8 cellular contexts compared by ENCODE assay signal in genomic region chr1:156500578-156500846, GRCh38. TPM values are rescaled to one million over a fixed set of nuclear protein-coding genes. Genes with fewer than 3 reads are reported as not detected.
A peak's percentile ranks its signal among the peaks of the same experiment; 100 is the strongest.
DNase-seq lines count a peak whose midpoint lies in the region; ATAC-seq lines count a peak whose summit lies in the region.

MEF2D (minus strand) TSS chr1:156500775; CDS start chr1:156483292, 17,483 bp downstream.

- peak within 1 kb of the TSS; percentile 89 for H3K4me3 ChIP-seq in NT2/D1 (ENCODE audit: insufficient read length, low read depth)

- H3K4me3 Mint-ChIP-seq in naive thymus-derived CD8-positive, alpha-beta T cell, result peak within 1 kb of the TSS; percentile 78 to 98 (median 92)

- POLR2A ChIA-PET in naive thymus-derived CD8-positive, alpha-beta T cell (lab: Charles Lee), result interaction anchor here (0.5 to 14.8 kb wide), 33 partner anchors 9 to 643 kb away, joined by 3 to 359 read pairs (median 8); partner anchors contain the start of genes CCT3, GPATCH4, HDGF and ISG20L2

- H3K4me1 Mint-ChIP-seq in naive thymus-derived CD8-positive, alpha-beta T cell, result peaks cover 50 to 76% (median 74%) of the 10 kb centered on the region in 4 donors

- ATAC-seq in naive thymus-derived CD8-positive, alpha-beta T cell, result no peak

- DNase-seq in GM19238 (ENCODE audit: insufficient read length, low spot score) (peak; percentile 87), NT2/D1 (ENCODE audit: low read depth, low spot score) (no peak), NCI-H345 treated with DMSO at 0.1 percent for 48 hours (lab: John Stamatoyannopoulos, UW; ENCODE audit: unreplicated experiment) (no peak), G401 (ENCODE audit: low spot score) (no peak), AG08395 (ENCODE audit: low spot score) (no peak), foreskin melanocyte (no peak)
- DNase-seq in naive thymus-derived CD8-positive, alpha-beta T cell, result no peak

- H3K9ac ChIP-seq in NT2/D1 (ENCODE audit: insufficient read length, low read depth), result peak within 1 kb of the TSS; percentile 84

- peaks cover 11% of the 10 kb centered on the region; the same call in 1 of the 2 replicates for H3K9me3 ChIP-seq in NT2/D1 (ENCODE audit: insufficient read depth, low read length)

- H3K9me3 Mint-ChIP-seq in naive thymus-derived CD8-positive, alpha-beta T cell, result no peaks in the 10 kb centered on the region

- peaks cover 4% of the 10 kb centered on the region for H3K36me3 ChIP-seq in NT2/D1 (ENCODE audit: insufficient read depth, insufficient read length, low read length)

- in situ Hi-C loops in endometrial microvascular endothelial cells (cut with HindIII; ENCODE audit: inconsistent ontology term, low pct_unique_long_range_greater_than_20kb, low sequenced_read_pairs), result no loop called here
- in situ Hi-C loops in G401 (cut with HindIII; ENCODE audit: low sequenced_read_pairs), result no loop called here

- H3K27ac Mint-ChIP-seq in naive thymus-derived CD8-positive, alpha-beta T cell, result peak within 1 kb of the TSS; percentile 95 to 100 (median 99)

- peaks cover 0 to 9% (median 4%) of the 10 kb centered on the region in 3 donors for H3K36me3 Mint-ChIP-seq in naive thymus-derived CD8-positive, alpha-beta T cell

- peaks cover 37% of the 10 kb centered on the region for H3K4me1 ChIP-seq in NT2/D1 (ENCODE audit: insufficient read depth, insufficient read length)

- H3K27me3 Mint-ChIP-seq in naive thymus-derived CD8-positive, alpha-beta T cell, result peaks cover 0 to 5% (median 0%) of the 10 kb centered on the region in 5 donors

- no peaks in the 10 kb centered on the region for H3K27me3 ChIP-seq in NT2/D1 (ENCODE audit: insufficient read depth, insufficient read length)

RNA-seq across cellular contexts. Expression of gene MEF2D, which starts in this region (rescaled TPM):
- total RNA-seq in endometrial microvascular endothelial cells (ENCODE audit: inconsistent ontology term), result 53.5 TPM
- total RNA-seq in naive thymus-derived CD8-positive, alpha-beta T cell, result 10 to 100 TPM; 69.4 to 73.2 TPM
- 10 to 100 TPM in 1 of 3 donors, 1 to 10 TPM in 2; 6.4 to 12.6 (median 6.7) TPM for polyA plus RNA-seq in naive thymus-derived CD8-positive, alpha-beta T cell
- 5.5 and 7.3 TPM in 2 replicates for total RNA-seq in G401 (2014; rRNA removed; shearing (Covaris generic))
